In the genomic region with DNA sequence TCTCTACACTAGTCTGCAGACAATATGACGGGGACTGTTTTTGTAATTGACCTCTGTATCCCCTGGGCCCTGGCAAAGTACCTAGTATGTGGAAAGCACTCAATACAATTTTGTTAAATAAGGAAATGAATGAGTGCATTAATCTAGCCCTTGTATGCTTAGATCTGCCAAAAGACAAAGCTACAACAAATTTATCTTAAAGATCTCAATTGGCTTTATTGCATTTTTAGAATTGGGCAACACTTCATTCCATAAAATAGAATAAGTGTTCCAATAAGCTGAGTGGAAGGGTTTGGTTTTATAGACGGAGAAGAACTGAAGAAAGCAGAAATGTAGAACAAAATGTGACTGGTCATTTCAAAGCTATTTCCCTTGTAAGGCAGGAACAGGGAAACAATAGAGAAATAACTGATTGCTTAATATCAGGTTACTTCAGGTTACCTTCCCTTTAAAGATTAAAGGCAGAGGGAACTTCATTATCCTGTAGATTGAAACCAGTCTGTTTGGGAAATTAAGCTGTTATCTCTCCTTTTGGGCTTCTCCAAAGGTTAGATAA, we compare ENCODE assay signal across 1 cellular context.
TF ChIP-seq lines count a peak whose summit lies in the region.

No MANE protein-coding gene starts in this region.

TF ChIP-seq in K562, 482 proteins besides CTCF, POLR2A, EP300 and RAD21:
- TF ChIP-seq KDM4B (IDR thresholded peaks at IDR 0.05; ENCODE audit: borderline replicate concordance in 2 of 2, low read depth in 1 of 2) (no peak), ZNF507 (tag; conservative IDR thresholded peaks at IDR 0.05) (no peak), SOX6 (IDR thresholded peaks at IDR 0.05) (0 out of 2 replicates have a peak, but pooled peaks have one; percentile 18), SUPT5H (IDR thresholded peaks at IDR 0.05) (no peak), MYNN (IDR thresholded peaks at IDR 0.05) (no peak), MYNN (CRISPR knock-in tag; IDR thresholded peaks at IDR 0.05) (no peak), CEBPG (CRISPR knock-in tag; IDR thresholded peaks at IDR 0.05) (no peak), CEBPG (tag; conservative IDR thresholded peaks at IDR 0.05 in 1 of 2, IDR thresholded peaks at IDR 0.05 in 1 of 2) (peak; percentile 55 to 84; a peak in 3 of 4 replicates), CBFA2T3 (IDR thresholded peaks at IDR 0.05) (0 out of 2 replicates have a peak, but pooled peaks have one; percentile 21), POLR3G (IDR thresholded peaks at IDR 0.05; ENCODE audit: extremely low read depth, insufficient read length, insufficient replicate concordance) (no peak), BCOR (IDR thresholded peaks at IDR 0.05) (no peak), ZNF140 (CRISPR knock-in tag; IDR thresholded peaks at IDR 0.05) (no peak), CEBPB (tag; IDR thresholded peaks at IDR 0.05) (peak; percentile 82), GATAD2A (IDR thresholded peaks at IDR 0.05) (no peak), PHF8 (IDR thresholded peaks at IDR 0.05; ENCODE audit: borderline replicate concordance, low read length) (no peak), ATF7 (IDR thresholded peaks at IDR 0.05) (no peak)
- TF ChIP-seq, protein P1, sequence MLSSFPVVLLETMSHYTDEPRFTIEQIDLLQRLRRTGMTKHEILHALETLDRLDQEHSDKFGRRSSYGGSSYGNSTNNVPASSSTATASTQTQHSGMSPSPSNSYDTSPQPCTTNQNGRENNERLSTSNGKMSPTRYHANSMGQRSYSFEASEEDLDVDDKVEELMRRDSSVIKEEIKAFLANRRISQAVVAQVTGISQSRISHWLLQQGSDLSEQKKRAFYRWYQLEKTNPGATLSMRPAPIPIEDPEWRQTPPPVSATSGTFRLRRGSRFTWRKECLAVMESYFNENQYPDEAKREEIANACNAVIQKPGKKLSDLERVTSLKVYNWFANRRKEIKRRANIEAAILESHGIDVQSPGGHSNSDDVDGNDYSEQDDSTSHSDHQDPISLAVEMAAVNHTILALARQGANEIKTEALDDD (IDR thresholded peaks at IDR 0.05): peak; percentile 60; the same call in 1 of the 2 replicates
- TF ChIP-seq, protein P2, sequence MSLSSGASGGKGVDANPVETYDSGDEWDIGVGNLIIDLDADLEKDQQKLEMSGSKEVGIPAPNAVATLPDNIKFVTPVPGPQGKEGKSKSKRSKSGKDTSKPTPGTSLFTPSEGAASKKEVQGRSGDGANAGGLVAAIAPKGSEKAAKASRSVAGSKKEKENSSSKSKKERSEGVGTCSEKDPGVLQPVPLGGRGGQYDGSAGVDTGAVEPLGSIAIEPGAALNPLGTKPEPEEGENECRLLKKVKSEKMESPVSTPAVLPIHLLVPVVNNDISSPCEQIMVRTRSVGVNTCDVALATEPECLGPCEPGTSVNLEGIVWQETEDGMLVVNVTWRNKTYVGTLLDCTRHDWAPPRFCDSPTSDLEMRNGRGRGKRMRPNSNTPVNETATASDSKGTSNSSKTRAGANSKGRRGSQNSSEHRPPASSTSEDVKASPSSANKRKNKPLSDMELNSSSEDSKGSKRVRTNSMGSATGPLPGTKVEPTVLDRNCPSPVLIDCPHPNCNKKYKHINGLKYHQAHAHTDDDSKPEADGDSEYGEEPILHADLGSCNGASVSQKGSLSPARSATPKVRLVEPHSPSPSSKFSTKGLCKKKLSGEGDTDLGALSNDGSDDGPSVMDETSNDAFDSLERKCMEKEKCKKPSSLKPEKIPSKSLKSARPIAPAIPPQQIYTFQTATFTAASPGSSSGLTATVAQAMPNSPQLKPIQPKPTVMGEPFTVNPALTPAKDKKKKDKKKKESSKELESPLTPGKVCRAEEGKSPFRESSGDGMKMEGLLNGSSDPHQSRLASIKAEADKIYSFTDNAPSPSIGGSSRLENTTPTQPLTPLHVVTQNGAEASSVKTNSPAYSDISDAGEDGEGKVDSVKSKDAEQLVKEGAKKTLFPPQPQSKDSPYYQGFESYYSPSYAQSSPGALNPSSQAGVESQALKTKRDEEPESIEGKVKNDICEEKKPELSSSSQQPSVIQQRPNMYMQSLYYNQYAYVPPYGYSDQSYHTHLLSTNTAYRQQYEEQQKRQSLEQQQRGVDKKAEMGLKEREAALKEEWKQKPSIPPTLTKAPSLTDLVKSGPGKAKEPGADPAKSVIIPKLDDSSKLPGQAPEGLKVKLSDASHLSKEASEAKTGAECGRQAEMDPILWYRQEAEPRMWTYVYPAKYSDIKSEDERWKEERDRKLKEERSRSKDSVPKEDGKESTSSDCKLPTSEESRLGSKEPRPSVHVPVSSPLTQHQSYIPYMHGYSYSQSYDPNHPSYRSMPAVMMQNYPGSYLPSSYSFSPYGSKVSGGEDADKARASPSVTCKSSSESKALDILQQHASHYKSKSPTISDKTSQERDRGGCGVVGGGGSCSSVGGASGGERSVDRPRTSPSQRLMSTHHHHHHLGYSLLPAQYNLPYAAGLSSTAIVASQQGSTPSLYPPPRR (CRISPR knock-in tag; IDR thresholded peaks at IDR 0.05; ENCODE audit: borderline replicate concordance): no peak
- TF ChIP-seq, protein P3, sequence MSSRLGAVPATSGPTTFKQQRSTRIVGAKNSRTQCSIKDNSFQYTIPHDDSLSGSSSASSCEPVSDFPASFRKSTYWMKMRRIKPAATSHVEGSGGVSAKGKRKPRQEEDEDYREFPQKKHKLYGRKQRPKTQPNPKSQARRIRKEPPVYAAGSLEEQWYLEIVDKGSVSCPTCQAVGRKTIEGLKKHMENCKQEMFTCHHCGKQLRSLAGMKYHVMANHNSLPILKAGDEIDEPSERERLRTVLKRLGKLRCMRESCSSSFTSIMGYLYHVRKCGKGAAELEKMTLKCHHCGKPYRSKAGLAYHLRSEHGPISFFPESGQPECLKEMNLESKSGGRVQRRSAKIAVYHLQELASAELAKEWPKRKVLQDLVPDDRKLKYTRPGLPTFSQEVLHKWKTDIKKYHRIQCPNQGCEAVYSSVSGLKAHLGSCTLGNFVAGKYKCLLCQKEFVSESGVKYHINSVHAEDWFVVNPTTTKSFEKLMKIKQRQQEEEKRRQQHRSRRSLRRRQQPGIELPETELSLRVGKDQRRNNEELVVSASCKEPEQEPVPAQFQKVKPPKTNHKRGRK (tag; IDR thresholded peaks at IDR 0.05): no peak
- TF ChIP-seq, protein P4, sequence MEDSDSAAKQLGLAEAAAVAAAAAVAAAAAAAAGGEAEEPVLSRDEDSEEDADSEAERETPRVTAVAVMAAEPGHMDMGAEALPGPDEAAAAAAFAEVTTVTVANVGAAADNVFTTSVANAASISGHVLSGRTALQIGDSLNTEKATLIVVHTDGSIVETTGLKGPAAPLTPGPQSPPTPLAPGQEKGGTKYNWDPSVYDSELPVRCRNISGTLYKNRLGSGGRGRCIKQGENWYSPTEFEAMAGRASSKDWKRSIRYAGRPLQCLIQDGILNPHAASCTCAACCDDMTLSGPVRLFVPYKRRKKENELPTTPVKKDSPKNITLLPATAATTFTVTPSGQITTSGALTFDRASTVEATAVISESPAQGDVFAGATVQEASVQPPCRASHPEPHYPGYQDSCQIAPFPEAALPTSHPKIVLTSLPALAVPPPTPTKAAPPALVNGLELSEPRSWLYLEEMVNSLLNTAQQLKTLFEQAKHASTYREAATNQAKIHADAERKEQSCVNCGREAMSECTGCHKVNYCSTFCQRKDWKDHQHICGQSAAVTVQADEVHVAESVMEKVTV (CRISPR knock-in tag; IDR thresholded peaks at IDR 0.05): no peak
